Comparison of ENCODE assay signal across 2 cellular contexts in the genomic region with DNA sequence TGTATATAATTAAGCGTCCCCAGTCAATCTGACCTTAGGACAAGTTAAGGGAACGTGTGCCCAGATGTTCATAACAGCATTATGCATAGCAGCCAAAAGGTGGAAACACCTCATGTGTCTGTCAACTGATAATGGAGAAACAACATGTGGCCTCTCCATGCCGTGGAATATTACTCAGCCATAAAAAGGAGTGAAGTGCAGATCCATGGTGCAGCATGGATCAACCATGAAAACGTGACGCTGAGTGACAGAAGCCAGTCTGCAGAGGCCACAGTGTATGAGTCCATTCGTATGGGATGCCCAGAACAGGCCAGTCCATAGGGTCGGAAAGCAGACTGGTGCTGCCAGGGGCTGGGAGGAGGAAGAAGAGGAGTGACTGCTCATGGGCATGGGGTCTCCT.
TF ChIP-seq lines count a peak whose summit lies in the region.

No MANE protein-coding gene starts in this region.

TF ChIP-seq in HepG2, 621 proteins besides CTCF, POLR2A, EP300 and RAD21:
- TF ChIP-seq RARA (CRISPR knock-in tag; IDR thresholded peaks at IDR 0.05) = no peak
- TF ChIP-seq, protein P1, sequence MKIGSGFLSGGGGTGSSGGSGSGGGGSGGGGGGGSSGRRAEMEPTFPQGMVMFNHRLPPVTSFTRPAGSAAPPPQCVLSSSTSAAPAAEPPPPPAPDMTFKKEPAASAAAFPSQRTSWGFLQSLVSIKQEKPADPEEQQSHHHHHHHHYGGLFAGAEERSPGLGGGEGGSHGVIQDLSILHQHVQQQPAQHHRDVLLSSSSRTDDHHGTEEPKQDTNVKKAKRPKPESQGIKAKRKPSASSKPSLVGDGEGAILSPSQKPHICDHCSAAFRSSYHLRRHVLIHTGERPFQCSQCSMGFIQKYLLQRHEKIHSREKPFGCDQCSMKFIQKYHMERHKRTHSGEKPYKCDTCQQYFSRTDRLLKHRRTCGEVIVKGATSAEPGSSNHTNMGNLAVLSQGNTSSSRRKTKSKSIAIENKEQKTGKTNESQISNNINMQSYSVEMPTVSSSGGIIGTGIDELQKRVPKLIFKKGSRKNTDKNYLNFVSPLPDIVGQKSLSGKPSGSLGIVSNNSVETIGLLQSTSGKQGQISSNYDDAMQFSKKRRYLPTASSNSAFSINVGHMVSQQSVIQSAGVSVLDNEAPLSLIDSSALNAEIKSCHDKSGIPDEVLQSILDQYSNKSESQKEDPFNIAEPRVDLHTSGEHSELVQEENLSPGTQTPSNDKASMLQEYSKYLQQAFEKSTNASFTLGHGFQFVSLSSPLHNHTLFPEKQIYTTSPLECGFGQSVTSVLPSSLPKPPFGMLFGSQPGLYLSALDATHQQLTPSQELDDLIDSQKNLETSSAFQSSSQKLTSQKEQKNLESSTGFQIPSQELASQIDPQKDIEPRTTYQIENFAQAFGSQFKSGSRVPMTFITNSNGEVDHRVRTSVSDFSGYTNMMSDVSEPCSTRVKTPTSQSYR (CRISPR knock-in tag; IDR thresholded peaks at IDR 0.05; ENCODE audit: borderline replicate concordance) = no peak
- TF ChIP-seq FOSL2 (CRISPR knock-in tag; IDR thresholded peaks at IDR 0.05) = no peak
- TF ChIP-seq, protein P2, sequence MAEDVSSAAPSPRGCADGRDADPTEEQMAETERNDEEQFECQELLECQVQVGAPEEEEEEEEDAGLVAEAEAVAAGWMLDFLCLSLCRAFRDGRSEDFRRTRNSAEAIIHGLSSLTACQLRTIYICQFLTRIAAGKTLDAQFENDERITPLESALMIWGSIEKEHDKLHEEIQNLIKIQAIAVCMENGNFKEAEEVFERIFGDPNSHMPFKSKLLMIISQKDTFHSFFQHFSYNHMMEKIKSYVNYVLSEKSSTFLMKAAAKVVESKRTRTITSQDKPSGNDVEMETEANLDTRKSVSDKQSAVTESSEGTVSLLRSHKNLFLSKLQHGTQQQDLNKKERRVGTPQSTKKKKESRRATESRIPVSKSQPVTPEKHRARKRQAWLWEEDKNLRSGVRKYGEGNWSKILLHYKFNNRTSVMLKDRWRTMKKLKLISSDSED (CRISPR knock-in tag; IDR thresholded peaks at IDR 0.05) = no peak
- no peak for TF ChIP-seq IRX3 (CRISPR knock-in tag; IDR thresholded peaks at IDR 0.05; ENCODE audit: borderline replicate concordance, low read depth)
- TF ChIP-seq, protein P3, sequence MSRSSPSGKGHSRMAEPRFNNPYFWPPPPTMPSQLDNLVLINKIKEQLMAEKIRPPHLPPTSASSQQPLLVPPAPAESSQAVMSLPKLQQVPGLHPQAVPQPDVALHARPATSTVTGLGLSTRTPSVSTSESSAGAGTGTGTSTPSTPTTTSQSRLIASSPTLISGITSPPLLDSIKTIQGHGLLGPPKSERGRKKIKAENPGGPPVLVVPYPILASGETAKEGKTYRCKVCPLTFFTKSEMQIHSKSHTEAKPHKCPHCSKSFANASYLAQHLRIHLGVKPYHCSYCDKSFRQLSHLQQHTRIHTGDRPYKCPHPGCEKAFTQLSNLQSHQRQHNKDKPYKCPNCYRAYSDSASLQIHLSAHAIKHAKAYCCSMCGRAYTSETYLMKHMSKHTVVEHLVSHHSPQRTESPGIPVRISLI (CRISPR knock-in tag; IDR thresholded peaks at IDR 0.05; ENCODE audit: borderline replicate concordance) = no peak
- TF ChIP-seq, protein P4, sequence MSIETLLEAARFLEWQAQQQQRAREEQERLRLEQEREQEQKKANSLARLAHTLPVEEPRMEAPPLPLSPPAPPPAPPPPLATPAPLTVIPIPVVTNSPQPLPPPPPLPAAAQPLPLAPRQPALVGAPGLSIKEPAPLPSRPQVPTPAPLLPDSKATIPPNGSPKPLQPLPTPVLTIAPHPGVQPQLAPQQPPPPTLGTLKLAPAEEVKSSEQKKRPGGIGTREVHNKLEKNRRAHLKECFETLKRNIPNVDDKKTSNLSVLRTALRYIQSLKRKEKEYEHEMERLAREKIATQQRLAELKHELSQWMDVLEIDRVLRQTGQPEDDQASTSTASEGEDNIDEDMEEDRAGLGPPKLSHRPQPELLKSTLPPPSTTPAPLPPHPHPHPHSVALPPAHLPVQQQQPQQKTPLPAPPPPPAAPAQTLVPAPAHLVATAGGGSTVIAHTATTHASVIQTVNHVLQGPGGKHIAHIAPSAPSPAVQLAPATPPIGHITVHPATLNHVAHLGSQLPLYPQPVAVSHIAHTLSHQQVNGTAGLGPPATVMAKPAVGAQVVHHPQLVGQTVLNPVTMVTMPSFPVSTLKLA (IDR thresholded peaks at IDR 0.05) = 0 out of 2 replicates have a peak, but pooled peaks have one; percentile 15
TF ChIP-seq in HepG2: peak in this region for 1.

TF ChIP-seq in WTC11, 78 proteins besides CTCF, POLR2A, EP300 and RAD21:
- TF ChIP-seq, protein P5, sequence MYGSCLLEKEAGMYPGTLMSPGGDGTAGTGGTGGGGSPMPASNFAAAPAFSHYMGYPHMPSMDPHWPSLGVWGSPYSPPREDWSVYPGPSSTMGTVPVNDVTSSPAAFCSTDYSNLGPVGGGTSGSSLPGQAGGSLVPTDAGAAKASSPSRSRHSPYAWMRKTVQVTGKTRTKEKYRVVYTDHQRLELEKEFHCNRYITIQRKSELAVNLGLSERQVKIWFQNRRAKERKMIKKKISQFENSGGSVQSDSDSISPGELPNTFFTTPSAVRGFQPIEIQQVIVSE (CRISPR knock-in tag; IDR thresholded peaks at IDR 0.05; ENCODE audit: borderline replicate concordance) = no peak
- TF ChIP-seq, protein P6, sequence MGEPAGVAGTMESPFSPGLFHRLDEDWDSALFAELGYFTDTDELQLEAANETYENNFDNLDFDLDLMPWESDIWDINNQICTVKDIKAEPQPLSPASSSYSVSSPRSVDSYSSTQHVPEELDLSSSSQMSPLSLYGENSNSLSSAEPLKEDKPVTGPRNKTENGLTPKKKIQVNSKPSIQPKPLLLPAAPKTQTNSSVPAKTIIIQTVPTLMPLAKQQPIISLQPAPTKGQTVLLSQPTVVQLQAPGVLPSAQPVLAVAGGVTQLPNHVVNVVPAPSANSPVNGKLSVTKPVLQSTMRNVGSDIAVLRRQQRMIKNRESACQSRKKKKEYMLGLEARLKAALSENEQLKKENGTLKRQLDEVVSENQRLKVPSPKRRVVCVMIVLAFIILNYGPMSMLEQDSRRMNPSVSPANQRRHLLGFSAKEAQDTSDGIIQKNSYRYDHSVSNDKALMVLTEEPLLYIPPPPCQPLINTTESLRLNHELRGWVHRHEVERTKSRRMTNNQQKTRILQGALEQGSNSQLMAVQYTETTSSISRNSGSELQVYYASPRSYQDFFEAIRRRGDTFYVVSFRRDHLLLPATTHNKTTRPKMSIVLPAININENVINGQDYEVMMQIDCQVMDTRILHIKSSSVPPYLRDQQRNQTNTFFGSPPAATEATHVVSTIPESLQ (CRISPR knock-in tag; IDR thresholded peaks at IDR 0.05) = no peak
- TF ChIP-seq, protein P7, sequence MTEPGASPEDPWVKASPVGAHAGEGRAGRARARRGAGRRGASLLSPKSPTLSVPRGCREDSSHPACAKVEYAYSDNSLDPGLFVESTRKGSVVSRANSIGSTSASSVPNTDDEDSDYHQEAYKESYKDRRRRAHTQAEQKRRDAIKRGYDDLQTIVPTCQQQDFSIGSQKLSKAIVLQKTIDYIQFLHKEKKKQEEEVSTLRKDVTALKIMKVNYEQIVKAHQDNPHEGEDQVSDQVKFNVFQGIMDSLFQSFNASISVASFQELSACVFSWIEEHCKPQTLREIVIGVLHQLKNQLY (CRISPR knock-in tag; IDR thresholded peaks at IDR 0.05) = no peak
- no peak for TF ChIP-seq NFATC4 (CRISPR knock-in tag; IDR thresholded peaks at IDR 0.05)
- TF ChIP-seq GABPB1 (CRISPR knock-in tag; IDR thresholded peaks at IDR 0.05) = no peak
- TF ChIP-seq IRF2 (CRISPR knock-in tag; IDR thresholded peaks at IDR 0.05; ENCODE audit: borderline replicate concordance, low read depth) = no peak
- no peak for TF ChIP-seq NR1H2 (CRISPR knock-in tag; IDR thresholded peaks at IDR 0.05)
- TF ChIP-seq, protein P8, sequence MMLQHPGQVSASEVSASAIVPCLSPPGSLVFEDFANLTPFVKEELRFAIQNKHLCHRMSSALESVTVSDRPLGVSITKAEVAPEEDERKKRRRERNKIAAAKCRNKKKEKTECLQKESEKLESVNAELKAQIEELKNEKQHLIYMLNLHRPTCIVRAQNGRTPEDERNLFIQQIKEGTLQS (CRISPR knock-in tag; conservative IDR thresholded peaks at IDR 0.05) = no peak
